Comparison of ENCODE assay signal across 8 cellular contexts in genomic region chrX:46903458-46904242, GRCh38. TPM values are rescaled to one million over a fixed set of nuclear protein-coding genes. Genes with fewer than 3 reads are reported as not detected.
DNase-seq lines count a peak whose midpoint lies in the region; ATAC-seq and TF ChIP-seq lines count a peak whose summit lies in the region.

No MANE protein-coding gene starts in this region.

- H3K79me2 ChIP-seq in OCI-LY7 (ENCODE audit: insufficient read depth, low read depth, low read length) = no peaks in the 10 kb centered on the region

- no peaks in the 10 kb centered on the region for H3K36me3 ChIP-seq in OCI-LY7 (ENCODE audit: insufficient read depth, low read length)
- H3K36me3 ChIP-seq in suprapubic skin = no peaks in the 10 kb centered on the region

- TF ChIP-seq EP300 in suprapubic skin (IDR thresholded peaks at IDR 0.05) = no peak

- TF ChIP-seq POLR2A in suprapubic skin (IDR thresholded peaks at IDR 0.05) = no peak

- no peak overlapping the region for H3K27ac ChIP-seq in OCI-LY7 (ENCODE audit: low read depth, low read length, poor library complexity, severe bottlenecking)
- H3K27ac ChIP-seq in suprapubic skin = no peak overlapping the region

- H3K36me3 Mint-ChIP-seq in activated T-helper 1 cell treated with anti-CD3 and anti-CD28 coated beads, Interleukin-12 subunit alpha, Interleukin-12 subunit beta, Interleukin-2, Interleukin-4 antibody, amounts not matched to agents 30 ng/mL and 10 ng/mL and 1 ng/mL, durations not matched to agents 14 hours and 24 hours and 36 hours (ENCODE audit: low read depth) = no peaks in the 10 kb centered on the region
- H3K36me3 Mint-ChIP-seq in natural killer cell = no peaks in the 10 kb centered on the region

- peak overlapping the region; percentile 54; the same call in 1 of the 2 replicates for H2AFZ ChIP-seq in OCI-LY7 (ENCODE audit: low read length)

- H3K4me1 Mint-ChIP-seq in activated T-helper 1 cell treated with anti-CD3 and anti-CD28 coated beads, Interleukin-12 subunit alpha, Interleukin-12 subunit beta, Interleukin-2, Interleukin-4 antibody, amounts not matched to agents 30 ng/mL and 10 ng/mL and 1 ng/mL, durations not matched to agents 14 hours and 24 hours and 36 hours (ENCODE audit: low read depth) = no peaks in the 10 kb centered on the region
- H3K4me1 Mint-ChIP-seq in natural killer cell = no peaks in the 10 kb centered on the region

- H3K4me3 Mint-ChIP-seq in activated T-helper 1 cell treated with anti-CD3 and anti-CD28 coated beads, Interleukin-12 subunit alpha, Interleukin-12 subunit beta, Interleukin-2, Interleukin-4 antibody, amounts not matched to agents 30 ng/mL and 10 ng/mL and 1 ng/mL, durations not matched to agents 14 hours and 24 hours and 36 hours = peak overlapping the region; percentile 39
- H3K4me3 Mint-ChIP-seq in natural killer cell = peak overlapping the region; percentile 9

- no peaks in the 10 kb centered on the region for H3K9me3 ChIP-seq in OCI-LY7 (ENCODE audit: low read length)
- H3K9me3 ChIP-seq in suprapubic skin = no peaks in the 10 kb centered on the region

- no TSS peak for BruUV-seq in OCI-LY7 (replicated peaks; lab: Mats Ljungman, UMichigan)

- TF ChIP-seq CTCF in OCI-LY7 (conservative IDR thresholded peaks at IDR 0.05; ENCODE audit: low read length) = peak; percentile 78
- peak; percentile 29 for TF ChIP-seq CTCF in natural killer cell (IDR thresholded peaks at IDR 0.05)
- peak in 1 of 2 donors; percentile 51 for TF ChIP-seq CTCF in suprapubic skin (IDR thresholded peaks at IDR 0.05)

- intact Hi-C loops in OCI-LY7 (cut with micrococcal nuclease; ENCODE audit: unreplicated experiment) = loop anchor here (1.0 to 10.0 kb wide), 3 partner anchors 75 to 191 kb away; no protein-coding TSS in a partner anchor
- intact Hi-C loops in activated T-helper 1 cell treated with anti-CD3 and anti-CD28 coated beads, Interleukin-12 subunit alpha, Interleukin-12 subunit beta, Interleukin-2, Interleukin-4 antibody, amounts not matched to agents 30 ng/mL and 10 ng/mL and 1 ng/mL, durations not matched to agents 14 hours and 24 hours and 36 hours (cut with micrococcal nuclease) = loop anchor here (1.0 to 2.0 kb wide), 2 partner anchors 75 to 127 kb away; no protein-coding TSS in a partner anchor
- intact Hi-C loops in natural killer cell (cut with micrococcal nuclease) = no loop called here

- H3K9me3 Mint-ChIP-seq in activated T-helper 1 cell treated with anti-CD3 and anti-CD28 coated beads, Interleukin-12 subunit alpha, Interleukin-12 subunit beta, Interleukin-2, Interleukin-4 antibody, amounts not matched to agents 30 ng/mL and 10 ng/mL and 1 ng/mL, durations not matched to agents 14 hours and 24 hours and 36 hours = no peaks in the 10 kb centered on the region
- H3K9me3 Mint-ChIP-seq in natural killer cell = no peaks in the 10 kb centered on the region

- H3K4me2 ChIP-seq in OCI-LY7 (ENCODE audit: low read length) = peak overlapping the region; percentile 67

- POLR2A ChIA-PET in OCI-LY7 (lab: Charles Lee) = interaction anchor here (0.5 kb wide), 1 partner anchor 1930 kb away, joined by 3 read pairs; no protein-coding TSS in a partner anchor

- WGBS in suprapubic skin = 41% methylated on average over 2 of the region's 14 CpGs

- DNase-seq in DMS153 (lab: John Stamatoyannopoulos, UW) (peak; percentile 75), OCI-LY7 (ENCODE audit: low spot score) (peak; percentile 80), fibroblast of the conjunctiva (ENCODE audit: low read depth) (peak; percentile 33), natural killer cell (peak; percentile 32), suprapubic skin (ENCODE audit: low spot score in 2 of 2) (peak; percentile 76 to 78)
- peak; percentile 27 for DNase-seq in Jurkat, Clone E6-1 (ENCODE audit: low read depth, low spot score)
- peak; percentile 24 for DNase-seq in activated T-helper 1 cell treated with anti-CD3 and anti-CD28 coated beads, Interleukin-12 subunit alpha, Interleukin-12 subunit beta, Interleukin-2, Interleukin-4 antibody, amounts not matched to agents 30 ng/mL and 10 ng/mL and 1 ng/mL, durations not matched to agents 14 hours and 24 hours and 36 hours (ENCODE audit: low spot score)

- H4K20me1 ChIP-seq in OCI-LY7 (ENCODE audit: insufficient read depth, low read length) = no peaks in the 10 kb centered on the region

- no peaks in the 10 kb centered on the region for H3K9me2 ChIP-seq in OCI-LY7 (ENCODE audit: insufficient read depth, low read length)

- peaks cover 10% of the 10 kb centered on the region for H3K4me1 ChIP-seq in OCI-LY7 (ENCODE audit: insufficient read depth, low read length, poor library complexity, severe bottlenecking)
- no peaks in the 10 kb centered on the region for H3K4me1 ChIP-seq in suprapubic skin

- H3K4me3 ChIP-seq in Jurkat, Clone E6-1 (ENCODE audit: low read length) = peak overlapping the region; percentile 51
- peak overlapping the region; percentile 54 for H3K4me3 ChIP-seq in OCI-LY7 (ENCODE audit: low read depth, low read length, poor library complexity, severe bottlenecking)
- H3K4me3 ChIP-seq in suprapubic skin = peak overlapping the region; percentile 33

- H3K27ac Mint-ChIP-seq in activated T-helper 1 cell treated with anti-CD3 and anti-CD28 coated beads, Interleukin-12 subunit alpha, Interleukin-12 subunit beta, Interleukin-2, Interleukin-4 antibody, amounts not matched to agents 30 ng/mL and 10 ng/mL and 1 ng/mL, durations not matched to agents 14 hours and 24 hours and 36 hours = no peak overlapping the region
- H3K27ac Mint-ChIP-seq in natural killer cell = no peak overlapping the region

- CTCF ChIA-PET in OCI-LY7 (lab: Charles Lee; ENCODE audit: unreplicated experiment) = interaction anchor here (0.7 kb wide), 1 partner anchor 71 kb away, joined by 4 read pairs; no protein-coding TSS in a partner anchor

- H3K27me3 ChIP-seq in suprapubic skin = no peaks in the 10 kb centered on the region

- ATAC-seq in GM21717 (IDR thresholded peaks at IDR 0.05; ENCODE audit: unreplicated experiment) (peak; percentile 95), natural killer cell (peak; percentile 84 to 98 (median 86))

- H3K27me3 Mint-ChIP-seq in activated T-helper 1 cell treated with anti-CD3 and anti-CD28 coated beads, Interleukin-12 subunit alpha, Interleukin-12 subunit beta, Interleukin-2, Interleukin-4 antibody, amounts not matched to agents 30 ng/mL and 10 ng/mL and 1 ng/mL, durations not matched to agents 14 hours and 24 hours and 36 hours (ENCODE audit: insufficient read depth) = peaks cover 14% of the 10 kb centered on the region
- H3K27me3 Mint-ChIP-seq in natural killer cell (ENCODE audit: low read depth in 2 of 2) = peaks cover 0 to 18% of the 10 kb centered on the region in 2 donors

RNA-seq across cellular contexts. Expression of gene JADE3, which starts 8.6 kb away (rescaled TPM):
- 17.5 TPM for polyA plus RNA-seq in Jurkat, Clone E6-1 (2012; ENCODE audit: insufficient read depth, insufficient read length)
- total RNA-seq in OCI-LY7 (2014; rRNA removed; shearing (Covaris generic)) = 6.1 and 6.5 TPM in 2 replicates
- 10.7 and 12.8 TPM in 2 replicates for total RNA-seq in OCI-LY7 (2022)
- 1.3 and 2.1 TPM in 2 replicates for total RNA-seq in activated T-helper 1 cell treated with anti-CD3 and anti-CD28 coated beads, Interleukin-12 subunit alpha, Interleukin-12 subunit beta, Interleukin-2, Interleukin-4 antibody, amounts not matched to agents 30 ng/mL and 10 ng/mL and 1 ng/mL, durations not matched to agents 14 hours and 24 hours and 36 hours
- under 1 TPM; 0.16 to 0.54 (median 0.43) TPM for total RNA-seq in natural killer cell
- 1 to 10 TPM; 3.6 to 6.2 (median 5.1) TPM for total RNA-seq in suprapubic skin

Comparison
In these comparisons a context has a peak if more than half of its experiments do, and no peak if none do; other contexts are left out.
1. DNase-seq: peak in every context shown above with its lines; median percentile 80 in OCI-LY7; 77 in suprapubic skin; 75 in DMS153; 33 in fibroblast of the conjunctiva; 32 in natural killer cell; 27 in Jurkat, Clone E6-1; 24 in activated T-helper 1 cell treated with anti-CD3 and anti-CD28 coated beads, Interleukin-12 subunit alpha, Interleukin-12 subunit beta, Interleukin-2, Interleukin-4 antibody, amounts not matched to agents 30 ng/mL and 10 ng/mL and 1 ng/mL, durations not matched to agents 14 hours and 24 hours and 36 hours.